ENCODE assay signal across 23 cellular contexts in genomic region chr1:51343624-51344023, GRCh38. TPM values are rescaled to one million over a fixed set of nuclear protein-coding genes. Genes with fewer than 3 reads are reported as not detected.
"Had no signal": no experiment of that assay in that cellular context is flagged by ENCODE, and none has a peak within 500 bp of the region (broad histone marks: within the 10 kb centered on the region; RNA-seq: fewer than 3 reads in every experiment).

No MANE protein-coding gene starts in this region.

- H3K27ac ChIP-seq: body of pancreas, cardiac muscle cell, lower lobe of right lung, psoas muscle, suprapubic skin, tibial nerve had no signal

- H3K27ac Mint-ChIP-seq: activated CD4-positive, alpha-beta memory T cell treated with anti-CD3 and anti-CD28 coated beads, Interleukin-2, amount 10 ng/mL, durations not matched to agents 7 days and 5 days; activated CD4-positive, alpha-beta T cell treated with anti-CD3 and anti-CD28 coated beads, Interleukin-2, amount 10 ng/mL, durations not matched to agents 24 days and 14 days; activated T-helper 2 cell treated with anti-CD3 and anti-CD28 coated beads, Interferon-gamma antibody, Interleukin-2, Interleukin-4, amounts not matched to agents 10 μg/mL and 5 μg/mL and 100 μg/mL, durations not matched to agents 14 hours and 24 hours and 36 hours; stimulated activated naive CD8-positive, alpha-beta T cell treated with anti-CD3 and anti-CD28 coated beads, Interleukin-15, amount 100 ng/mL, for 72 hours; T-helper 17 cell had no signal

- H3K9me3 Mint-ChIP-seq: activated CD4-positive, alpha-beta memory T cell treated with anti-CD3 and anti-CD28 coated beads, Interleukin-2, amount 10 ng/mL, durations not matched to agents 7 days and 5 days; activated CD4-positive, alpha-beta T cell treated with anti-CD3 and anti-CD28 coated beads, Interleukin-2, amount 10 ng/mL, durations not matched to agents 24 days and 14 days; activated T-cell treated with anti-CD3 and anti-CD28 coated beads, Interleukin-2, amount 50 U/mL, for 4 hours; activated T-helper 2 cell treated with anti-CD3 and anti-CD28 coated beads, Interferon-gamma antibody, Interleukin-2, Interleukin-4, amounts not matched to agents 10 μg/mL and 5 μg/mL and 100 μg/mL, durations not matched to agents 14 hours and 24 hours and 36 hours; naive B cell; stimulated activated naive CD8-positive, alpha-beta T cell treated with anti-CD3 and anti-CD28 coated beads, Interleukin-15, amount 100 ng/mL, for 72 hours had no signal

- H3K27me3 ChIP-seq: body of pancreas had no signal

- FAIRE-seq: kidney, urothelium cell line had no signal

- H3K4me3 Mint-ChIP-seq: activated CD4-positive, alpha-beta memory T cell treated with anti-CD3 and anti-CD28 coated beads, Interleukin-2, amount 10 ng/mL, durations not matched to agents 7 days and 5 days; activated CD4-positive, alpha-beta T cell treated with anti-CD3 and anti-CD28 coated beads, Interleukin-2, amount 10 ng/mL, durations not matched to agents 24 days and 14 days; activated T-cell treated with anti-CD3 and anti-CD28 coated beads, Interleukin-2, amount 50 U/mL, for 4 hours; T-helper 17 cell had no signal

- H3K4me3 ChIP-seq: body of pancreas, cardiac muscle cell, psoas muscle, tibial nerve had no signal

- H3K9me3 ChIP-seq: body of pancreas, lower lobe of right lung, psoas muscle, suprapubic skin, tibial nerve had no signal

- DNase-seq: activated CD4-positive, alpha-beta memory T cell treated with anti-CD3 and anti-CD28 coated beads, Interleukin-2, amount 10 ng/mL, durations not matched to agents 7 days and 5 days; activated CD4-positive, alpha-beta T cell treated with anti-CD3 and anti-CD28 coated beads, Interleukin-2, amount 10 ng/mL, durations not matched to agents 24 days and 14 days; activated naive CD4-positive, alpha-beta T cell; activated T-cell treated with anti-CD3 and anti-CD28 coated beads, Interleukin-2, amount 50 U/mL, for 4 hours; body of pancreas; cortex of kidney; foreskin fibroblast; kidney; lower lobe of right lung; mesendoderm; naive B cell; psoas muscle; right cardiac atrium; stimulated activated CD4-positive, alpha-beta T cell treated with anti-CD3 and anti-CD28 coated beads, Interleukin-1b, Interleukin-23, amount 100 ng/mL, for 48 hours; stimulated activated naive CD8-positive, alpha-beta T cell treated with anti-CD3 and anti-CD28 coated beads, Interleukin-15, amount 100 ng/mL, for 72 hours; SW 1271; T-helper 17 cell had no signal

- ATAC-seq: activated CD4-positive, CD25-positive, alpha-beta regulatory T cell treated with anti-CD3 and anti-CD28 coated beads, Interleukin-2, amount 50 U/mL, for 24 hours; activated T-cell treated with anti-CD3 and anti-CD28 coated beads, Interleukin-2, amount 50 U/mL, for 4 hours; body of pancreas; T-helper 17 cell had no signal

- H3K36me3 Mint-ChIP-seq: naive B cell had no signal

- H3K36me3 ChIP-seq: cardiac muscle cell, lower lobe of right lung, suprapubic skin had no signal

RNA-seq across cellular contexts. Expression of gene TTC39A, which starts 13.3 kb away (rescaled TPM):
- total RNA-seq: activated CD4-positive, alpha-beta memory T cell treated with anti-CD3 and anti-CD28 coated beads, Interleukin-2, amount 10 ng/mL, durations not matched to agents 7 days and 5 days; T-helper 17 cell had no signal
